Comparison of ENCODE assay signal across 16 cellular contexts in the genomic region with DNA sequence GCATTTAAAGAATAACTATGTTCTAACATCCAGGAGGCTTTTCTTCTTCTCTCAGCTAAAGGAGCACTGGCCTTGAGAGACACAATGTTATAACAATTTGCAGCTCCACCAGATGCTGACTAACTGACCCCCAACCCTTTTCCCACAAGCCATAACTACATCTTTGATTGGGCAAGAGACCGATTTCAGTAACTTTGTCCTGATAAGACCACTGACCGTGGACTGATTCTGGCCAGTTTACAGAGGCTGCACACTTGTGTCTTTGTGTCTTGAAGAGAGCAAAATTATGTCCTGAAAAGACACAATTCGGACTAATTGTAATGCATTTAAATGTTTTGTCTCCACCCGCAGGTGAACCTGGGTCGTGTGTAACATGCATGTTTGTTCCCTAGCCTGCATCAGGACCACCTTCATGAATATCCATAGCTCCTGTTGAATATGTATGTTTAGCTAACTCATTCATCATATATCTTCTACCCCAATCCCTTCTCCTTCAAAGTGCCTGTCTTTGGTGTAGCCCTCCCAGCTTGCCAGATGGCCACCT. TPM values are rescaled to one million over a fixed set of nuclear protein-coding genes. Genes with fewer than 3 reads are reported as not detected.
DNase-seq lines count a peak whose midpoint lies in the region; ATAC-seq, FAIRE-seq and TF ChIP-seq lines count a peak whose summit lies in the region.
"Had no signal": no experiment of that assay in that cellular context is flagged by ENCODE, and none has a peak within 500 bp of the region (broad histone marks: within the 10 kb centered on the region; RNA-seq: fewer than 3 reads in every experiment).

No MANE protein-coding gene starts in this region.

- no peak for ATAC-seq in HepG2
- ATAC-seq: PC-3 had no signal

- DNase-seq in HepG2 (ENCODE audit: low spot score) (no peak), NB4 (ENCODE audit: low read depth) (peak; percentile 28), H1 (ENCODE audit: low read depth in 1 of 2, low spot score in 2 of 2) (no peak), head of caudate nucleus (no peak), NAMALWA (ENCODE audit: low spot score) (no peak)
- no peak for DNase-seq in stimulated activated naive CD4-positive, alpha-beta T cell treated with Interleukin-2 at 50 U/mL for 16 hours (lab: John Stamatoyannopoulos, UW)
- DNase-seq: ACHN; CD4-positive, alpha-beta memory T cell; H9; Karpas-422; NCI-H1048; NCI-H1694; NCI-H2171; PC-3 had no signal

- H4K5ac ChIP-seq in H1 (ENCODE audit: insufficient read length, low read depth, low read length): no peak overlapping the region

- H3K79me1 ChIP-seq in H1 (ENCODE audit: low read depth, low read length): no peaks in the 10 kb centered on the region

- H4K91ac ChIP-seq in H1 (replicated peaks; ENCODE audit: insufficient read length, low read length): no peak overlapping the region

- in situ Hi-C loops in HepG2 (cut with HindIII; ENCODE audit: extremely low pct_ligation_motif_present, low pct_unique_long_range_greater_than_20kb): no loop called here

- no TSS peak for BruUV-seq in HepG2 (replicated peaks; lab: Mats Ljungman, UMichigan)

- TF ChIP-seq CTCF in liver (IDR thresholded peaks at IDR 0.05; ENCODE audit: low read depth, low read length, missing input control) (peak; percentile 36), HepG2 (CRISPR knock-in tag; IDR thresholded peaks at IDR 0.05) (no peak), NB4 (IDR thresholded peaks at IDR 0.05; ENCODE audit: low read depth, low read length) (peak; percentile 13), H1 (IDR thresholded peaks at IDR 0.05; ENCODE audit: control extremely low read depth in 1 of 3, insufficient read depth in 1 of 3, low read depth in 1 of 3, low read length in 3 of 3) (no peak)

- no peak overlapping the region for H2BK120ac ChIP-seq in H1 (replicated peaks; ENCODE audit: low read depth, low read length)

- no peak for TF ChIP-seq POLR2A in HepG2 (IDR thresholded peaks at IDR 0.05; ENCODE audit: insufficient read depth in 1 of 2, low read depth in 2 of 2, low read length in 2 of 2)
- no peak for TF ChIP-seq POLR2A in NB4 (IDR thresholded peaks at IDR 0.05; ENCODE audit: extremely low read depth, insufficient read length)
- TF ChIP-seq POLR2A in H1 (IDR thresholded peaks at IDR 0.05; ENCODE audit: control extremely low read depth in 1 of 2, low read depth in 2 of 2, low read length in 2 of 2): no peak

- no peak overlapping the region for H3K56ac ChIP-seq in H1 (replicated peaks; ENCODE audit: insufficient read length, low read depth, low read length)

- H2AFZ ChIP-seq in HepG2 (ENCODE audit: low read length): no peak overlapping the region
- H2AFZ ChIP-seq in H1 (ENCODE audit: low read length): no peak overlapping the region

- FAIRE-seq in HepG2 (lab: Jason Lieb, UNC) (no peak), H1 (lab: Jason Lieb, UNC) (peak; percentile 24)
- FAIRE-seq: GM18507 had no signal

- H3K27ac ChIP-seq in liver (ENCODE audit: low read depth in 1 of 2, low read length in 2 of 2) (no peak overlapping the region), HepG2 (ENCODE audit: extremely low read length, insufficient read depth, low read length) (no peak overlapping the region), H1 (ENCODE audit: low read depth, low read length) (no peak overlapping the region)

- POLR2A ChIA-PET in HepG2 (lab: Yijun Ruan, JAX) (no interaction called here), H1 (lab: Charles Lee; ENCODE audit: partially characterized antibody) (no interaction called here)

- no peak overlapping the region for H4K8ac ChIP-seq in H1 (ENCODE audit: extremely low read depth, insufficient read depth, low read length)

- H3K4ac ChIP-seq in H1 (replicated peaks; ENCODE audit: insufficient read length, low read depth, low read length): no peak overlapping the region

- H3K23me2 ChIP-seq in H1 (ENCODE audit: low read depth, low read length): no peaks in the 10 kb centered on the region

- intact Hi-C loops in HepG2 (cut with micrococcal nuclease; ENCODE audit: unreplicated experiment) (no loop called here), head of caudate nucleus (cut with DNase I) (no loop called here)

- no peak overlapping the region for H3K4me2 ChIP-seq in HepG2 (ENCODE audit: low read depth, low read length)
- H3K4me2 ChIP-seq in H1 (ENCODE audit: insufficient read depth in 1 of 2, low read depth in 2 of 2, low read length in 2 of 2): no peak overlapping the region

- H4K20me1 ChIP-seq in HepG2 (ENCODE audit: insufficient read depth, low read length) (no peaks in the 10 kb centered on the region), H1 (replicated peaks in 1 of 2; ENCODE audit: control insufficient read depth in 1 of 2, insufficient read depth in 2 of 2, low read length in 2 of 2) (no peaks in the 10 kb centered on the region)

- H2BK15ac ChIP-seq in H1 (ENCODE audit: low read length): no peak overlapping the region

- peak; percentile 69 to 74 for TF ChIP-seq RAD21 in liver (IDR thresholded peaks at IDR 0.05)
- TF ChIP-seq RAD21 in HepG2 (CRISPR knock-in tag; IDR thresholded peaks at IDR 0.05): no peak
- TF ChIP-seq RAD21 in H1 (IDR thresholded peaks at IDR 0.05 in 1 of 2, conservative IDR thresholded peaks at IDR 0.05 in 1 of 2; ENCODE audit: low read depth in 2 of 2, low read length in 2 of 2): peak in 1 of 2 experiments; percentile 19; a peak in 1 of 4 replicates

- H3K4me1 ChIP-seq in liver (ENCODE audit: control insufficient read depth in 4 of 4, insufficient read depth in 4 of 4, low read length in 3 of 4) (no peaks in the 10 kb centered on the region), HepG2 (ENCODE audit: insufficient read depth, low read length) (no peaks in the 10 kb centered on the region), H1 (replicated peaks in 1 of 4; ENCODE audit: control insufficient read depth in 3 of 4, insufficient read depth in 4 of 4, low read length in 3 of 4) (no peaks in the 10 kb centered on the region)

- H2BK20ac ChIP-seq in H1 (ENCODE audit: low read length): no peak overlapping the region

- H3K14ac ChIP-seq in H1 (ENCODE audit: insufficient read length): no peak overlapping the region

- H3K4me3 ChIP-seq in liver (ENCODE audit: low read depth in 1 of 3, low read length in 3 of 3) (no peak overlapping the region), HepG2 (replicated peaks in 1 of 3; ENCODE audit: insufficient read depth in 1 of 3, low read depth in 2 of 3, low read length in 3 of 3) (no peak overlapping the region), NB4 (ENCODE audit: low read depth, low read length) (no peak overlapping the region), H1 (ENCODE audit: extremely low read depth in 1 of 4, insufficient read depth in 2 of 4, low read depth in 3 of 4, low read length in 4 of 4) (no peak overlapping the region)

- H3K27me3 ChIP-seq in liver (ENCODE audit: control insufficient read depth in 4 of 4, insufficient read depth in 4 of 4, low read length in 3 of 4) (no peaks in the 10 kb centered on the region), HepG2 (ENCODE audit: control insufficient read depth in 1 of 2, insufficient read depth in 2 of 2, low read length in 2 of 2) (peaks cover 3 to 24% of the 10 kb centered on the region in 2 experiments; a peak in 3 of 5 replicates), H1 (replicated peaks in 1 of 4; ENCODE audit: control insufficient read depth in 3 of 4, extremely low read depth in 1 of 4, insufficient read depth in 3 of 4, low read length in 3 of 4) (no peaks in the 10 kb centered on the region)

- no peak overlapping the region for H3K9ac ChIP-seq in liver (ENCODE audit: low read depth in 1 of 2, low read length in 2 of 2)
- no peak overlapping the region for H3K9ac ChIP-seq in HepG2 (ENCODE audit: insufficient read depth, low read depth, low read length)
- H3K9ac ChIP-seq in H1 (replicated peaks in 1 of 4; ENCODE audit: extremely low read depth in 1 of 4, low read depth in 3 of 4, low read length in 3 of 4): no peak overlapping the region

- H3K36me3 ChIP-seq in liver (ENCODE audit: control insufficient read depth in 4 of 4, insufficient read depth in 3 of 4, low read depth in 1 of 4, low read length in 3 of 4) (no peaks in the 10 kb centered on the region), HepG2 (replicated peaks in 1 of 2; ENCODE audit: control insufficient read depth in 1 of 2, insufficient read depth in 2 of 2, low read length in 2 of 2) (no peaks in the 10 kb centered on the region), H1 (ENCODE audit: control insufficient read depth in 2 of 4, insufficient read depth in 4 of 4, low read length in 3 of 4) (no peaks in the 10 kb centered on the region)

- no peak overlapping the region for H3K23ac ChIP-seq in H1 (ENCODE audit: insufficient read length)

- H3K9me3 ChIP-seq in liver (ENCODE audit: control insufficient read depth in 4 of 4, low read length in 3 of 4) (no peaks in the 10 kb centered on the region), HepG2 (ENCODE audit: low read length) (no peaks in the 10 kb centered on the region), H1 (ENCODE audit: insufficient read depth in 2 of 2, low read depth in 1 of 2, low read length in 1 of 2) (no peaks in the 10 kb centered on the region)

- H3K79me2 ChIP-seq in HepG2 (ENCODE audit: insufficient read depth, low read length) (no peaks in the 10 kb centered on the region), H1 (ENCODE audit: control insufficient read depth in 1 of 2, insufficient read depth in 2 of 2, low read length in 2 of 2) (no peaks in the 10 kb centered on the region)

- WGBS in liver: 61% methylated on average over 5 of the region's 5 CpGs
- WGBS in HepG2 (ENCODE audit: low lambda C conversion rate): 5% methylated on average over 5 of the region's 5 CpGs
- 86% methylated on average over 5 of the region's 5 CpGs; no CpG with 5 or more reads in 1 of the 2 experiments for WGBS in H1 (ENCODE audit: extremely low coverage in 1 of 2, insufficient coverage in 1 of 2, insufficient read length in 1 of 2, insufficient replicate concordance in 2 of 2, low coverage in 1 of 2, low lambda C conversion rate in 2 of 2, missing lambda C conversion rate in 1 of 2), 2 experiments

- no peak overlapping the region for H3K18ac ChIP-seq in H1 (ENCODE audit: extremely low read depth, low read length)

- H2BK5ac ChIP-seq in H1 (ENCODE audit: low read depth, low read length): no peak overlapping the region

- TF ChIP-seq EP300 in HepG2 (IDR thresholded peaks at IDR 0.05; ENCODE audit: low read depth in 2 of 2, low read length in 2 of 2) (no peak), HepG2 (CRISPR knock-in tag; IDR thresholded peaks at IDR 0.05; ENCODE audit: borderline replicate concordance) (no peak), H1 (IDR thresholded peaks at IDR 0.05; ENCODE audit: borderline replicate concordance in 1 of 2, low read depth in 2 of 2, low read length in 2 of 2) (no peak)

- CTCF ChIA-PET in HepG2 (lab: Yijun Ruan, JAX; ENCODE audit: low intra/inter-chr PET ratio, low total read pairs): no interaction called here
- CTCF ChIA-PET in H1 (lab: Charles Lee; ENCODE audit: partially characterized antibody): interaction anchor here (0.6 to 1.0 kb wide), 3 partner anchors 12 to 99 kb away, joined by 3 to 5 read pairs (median 3); no protein-coding TSS in a partner anchor

- H2BK12ac ChIP-seq in H1 (ENCODE audit: low read depth, low read length): no peak overlapping the region

- no peak overlapping the region for H2AK5ac ChIP-seq in H1 (ENCODE audit: low read depth, low read length)

RNA-seq across cellular contexts. Expression of a gene that starts 22.3 kb away (rescaled TPM):
- total RNA-seq in liver (10 to 100 TPM; 14.2 to 18.6 TPM), HepG2 (2016; rRNA removed; fragmentation: Illumina TruSeq; extraction: Trizol) (5.4 and 7.6 TPM in 2 replicates)
- polyA plus RNA-seq in liver (10 to 100 TPM; 35.0 to 66.3 TPM), HepG2 (2011; rRNA removed) (0.82 and 1.4 TPM in 2 replicates), H1 (2011; rRNA removed) (66.9 and 103 TPM in 2 replicates)
- total RNA-seq in HepG2 (2016; cell fraction: cytosol; rRNA removed; fragmentation: Illumina TruSeq; extraction: Trizol; ENCODE audit: low read depth): 2.0 and 2.1 TPM in 2 replicates
- 5.5 and 7.4 TPM in 2 replicates for total RNA-seq in HepG2 (2016; cell fraction: insoluble cytoplasmic fraction; rRNA removed; fragmentation: Illumina TruSeq; extraction: Trizol)
- 2.3 and 3.2 TPM in 2 replicates for total RNA-seq in HepG2 (2016; cell fraction: membrane; rRNA removed; fragmentation: Illumina TruSeq; extraction: Trizol)
- 1.9 and 3.0 TPM in 2 replicates for total RNA-seq in HepG2 (2016; cell fraction: nucleus; rRNA removed; fragmentation: Illumina TruSeq; extraction: Trizol)
- 0.78 and 1.9 TPM in 2 replicates for polyA plus RNA-seq in HepG2 (2011; cell fraction: cytosol; rRNA removed)
- 0.29 and 0.42 TPM in 2 replicates for polyA plus RNA-seq in HepG2 (2011; cell fraction: nucleus; rRNA removed)
- polyA plus RNA-seq in HepG2 (2012): 0.99 and 1.1 TPM in 2 replicates
- 2.0 and 3.1 TPM in 2 replicates for polyA plus RNA-seq in HepG2 (2016; cell fraction: cytosol; fragmentation: Illumina TruSeq; extraction: Trizol; ENCODE audit: low read depth)
- 9.1 and 11.4 TPM in 2 replicates for polyA plus RNA-seq in HepG2 (2016; cell fraction: insoluble cytoplasmic fraction; fragmentation: Illumina TruSeq; extraction: Trizol; ENCODE audit: low read depth)
- polyA plus RNA-seq in HepG2 (2016; cell fraction: membrane; fragmentation: Illumina TruSeq; extraction: Trizol; ENCODE audit: low read depth): 3.2 and 4.1 TPM in 2 replicates
- polyA plus RNA-seq in HepG2 (2016; cell fraction: nucleus; fragmentation: Illumina TruSeq; extraction: Trizol; ENCODE audit: insufficient read depth, low read depth): 2.5 and 4.0 TPM in 2 replicates
- polyA minus RNA-seq in HepG2 (2011; rRNA and poly(A)+ RNA removed; ENCODE audit: low replicate concordance): 1.0 TPM in 1 of 2 replicates, not detected in the other
- polyA minus RNA-seq in HepG2 (2011; cell fraction: cytosol; rRNA and poly(A)+ RNA removed): not detected in 2 replicates
- 0.77 TPM in 1 of 2 replicates, not detected in the other for polyA minus RNA-seq in HepG2 (2011; cell fraction: nucleus; rRNA and poly(A)+ RNA removed)
- 167 and 172 TPM in 2 replicates for total RNA-seq in H1 (2021; fragmentation: NEBNext Ultra II Directional; extraction: Animal tissue kit (Norgen Biotek cat#: 25700))
- 134 TPM for polyA plus RNA-seq in H1 (2011; cell fraction: cytosol; rRNA removed)
- polyA plus RNA-seq in H1 (2011; cell fraction: nucleus; rRNA removed): 24.8 TPM
- 121 to 224 TPM (median 145 TPM) in 4 replicates for polyA plus RNA-seq in H1 (2012, experiment 1 of 2)
- 141 TPM for polyA plus RNA-seq in H1 (2012, experiment 2 of 2)
- 216 TPM for polyA plus RNA-seq in H1 (2013, experiment 1 of 2)
- 233 TPM for polyA plus RNA-seq in H1 (2013, experiment 2 of 2)
- 19.2 and 25.2 TPM in 2 replicates for polyA minus RNA-seq in H1 (2011; rRNA and poly(A)+ RNA removed)
- 26.9 TPM for polyA minus RNA-seq in H1 (2011; cell fraction: cytosol; rRNA and poly(A)+ RNA removed)
- 17.6 TPM for polyA minus RNA-seq in H1 (2011; cell fraction: nucleus; rRNA and poly(A)+ RNA removed)

Comparison
In these comparisons a context has a peak if more than half of its experiments do, and no peak if none do; other contexts are left out.
1. CTCF ChIP-seq: peak in liver (single experiment) and NB4 (single experiment); none in HepG2 (single experiment) and H1 (0 of 3).